ENCODE assay signal across 8 cellular contexts in the genomic region with DNA sequence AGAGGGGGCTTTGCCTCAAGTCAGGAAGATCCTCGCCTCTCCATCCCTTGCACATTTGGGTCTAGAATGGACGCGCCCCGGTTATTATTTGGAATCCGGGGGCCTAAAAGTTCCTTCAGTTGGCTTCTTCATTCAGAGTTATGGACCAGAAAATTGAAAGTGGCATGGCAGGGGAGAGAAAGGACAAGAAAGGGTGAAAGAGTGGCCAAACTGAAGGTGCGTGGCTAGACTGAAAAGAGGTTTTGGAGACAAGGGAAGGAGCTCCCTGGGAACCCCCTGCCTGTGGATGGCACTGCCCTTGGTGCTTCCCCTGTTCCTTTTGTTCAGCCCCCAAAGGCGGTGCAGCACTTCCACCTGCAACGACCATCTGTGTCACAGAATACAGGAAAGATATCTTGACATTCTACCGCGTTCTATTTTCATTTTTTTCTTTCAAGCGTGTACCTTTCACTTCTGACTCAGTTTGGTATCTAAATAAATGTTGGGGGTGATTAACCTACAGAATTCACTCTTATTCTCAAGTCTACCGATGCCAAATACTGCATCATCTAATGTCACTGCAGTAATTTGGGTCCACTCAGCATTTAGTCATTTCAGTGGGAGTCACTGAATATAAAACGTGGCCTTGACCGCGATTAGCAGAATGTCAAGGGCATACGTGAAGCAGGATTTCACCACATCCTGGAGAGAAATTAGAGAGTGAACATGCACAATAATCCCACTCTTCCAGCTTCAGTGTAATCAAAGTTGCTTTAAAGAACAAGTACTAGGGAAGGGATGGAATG.
DNase-seq lines count a peak whose midpoint lies in the region; ATAC-seq, FAIRE-seq and TF ChIP-seq lines count a peak whose summit lies in the region.

No MANE protein-coding gene starts in this region.

- ATAC-seq in lung (ENCODE audit: insufficient read depth, low FRiP score) (no peak), GM21367 (IDR thresholded peaks at IDR 0.05; ENCODE audit: unreplicated experiment) (no peak), GM21717 (IDR thresholded peaks at IDR 0.05; ENCODE audit: unreplicated experiment) (no peak)

- TF ChIP-seq POLR2A in suprapubic skin (IDR thresholded peaks at IDR 0.05), result no peak
- TF ChIP-seq POLR2A in GM12892 (IDR thresholded peaks at IDR 0.05; ENCODE audit: low read depth, low read length), result no peak

- no peaks in the 10 kb centered on the region for H3K9me2 ChIP-seq in GM23248 (ENCODE audit: insufficient read depth)

- peaks cover 33% of the 10 kb centered on the region for H3K79me2 ChIP-seq in GM23248 (ENCODE audit: insufficient read depth)

- no peaks in the 10 kb centered on the region; the same call in 1 of the 2 replicates for H4K20me1 ChIP-seq in GM23248 (ENCODE audit: insufficient read depth)

- DNase-seq in GM23248 (peak; percentile 81), NCI-H526 treated with DMSO at 0.1 percent for 48 hours (lab: John Stamatoyannopoulos, UW) (peak; percentile 88), astrocyte of the hippocampus (ENCODE audit: low read depth, low spot score) (peak; percentile 30), lung (ENCODE audit: low spot score) (no peak), suprapubic skin (ENCODE audit: low spot score in 2 of 2) (no peak), GM12892 (ENCODE audit: insufficient read length) (no peak)

- no peak for FAIRE-seq in GM12892 (lab: Jason Lieb, UNC)

- H3K4me3 ChIP-seq in GM23248 (peak overlapping the region; percentile 82), lung (peak overlapping the region; percentile 64), suprapubic skin (peak overlapping the region; percentile 74)

- peak overlapping the region; percentile 33 for H3K27ac ChIP-seq in GM23248
- peak overlapping the region in 1 of 2 donors; percentile 76 for H3K27ac ChIP-seq in lung (ENCODE audit: low read depth in 1 of 2, low read length in 1 of 2)
- H3K27ac ChIP-seq in suprapubic skin, result peak overlapping the region; percentile 71

- no peaks in the 10 kb centered on the region for H3K9me3 ChIP-seq in GM23248 (ENCODE audit: low read depth)
- no peaks in the 10 kb centered on the region for H3K9me3 ChIP-seq in lung (ENCODE audit: control insufficient read depth in 2 of 2, insufficient read depth in 1 of 2, low read length in 1 of 2)
- H3K9me3 ChIP-seq in suprapubic skin, result no peaks in the 10 kb centered on the region

- in situ Hi-C loops in GM23248 (cut with MboI), result no loop called here

- H3K36me3 ChIP-seq in GM23248 (ENCODE audit: low read depth) (no peaks in the 10 kb centered on the region), lung (ENCODE audit: control insufficient read depth in 2 of 2, insufficient read depth in 2 of 2, low read length in 2 of 2) (no peaks in the 10 kb centered on the region), suprapubic skin (no peaks in the 10 kb centered on the region)

- peak overlapping the region; percentile 87 for H2AFZ ChIP-seq in GM23248

- H3F3A ChIP-seq in GM23248 (ENCODE audit: insufficient read depth), result peaks cover 26% of the 10 kb centered on the region

- peaks cover 25% of the 10 kb centered on the region for H3K4me1 ChIP-seq in GM23248 (ENCODE audit: insufficient read depth)
- peaks cover 6 to 9% of the 10 kb centered on the region in 2 donors for H3K4me1 ChIP-seq in lung (ENCODE audit: control insufficient read depth in 2 of 2, insufficient read depth in 2 of 2, low read length in 2 of 2)
- H3K4me1 ChIP-seq in suprapubic skin, result peaks cover 47% of the 10 kb centered on the region

- TF ChIP-seq EP300 in suprapubic skin (IDR thresholded peaks at IDR 0.05), result no peak

- TF ChIP-seq CTCF in lung (IDR thresholded peaks at IDR 0.05; ENCODE audit: control extremely low read depth, extremely low read depth) (no peak), suprapubic skin (IDR thresholded peaks at IDR 0.05) (no peak)

- 29 to 30% methylated on average over 16 of the region's 16 CpGs for WGBS in GM23248 (ENCODE audit: low coverage in 1 of 2, low lambda C conversion rate in 2 of 2, missing lambda C conversion rate in 2 of 2), 2 experiments
- WGBS in lung, 2 donors, result 33 to 44% methylated on average over 16 of the region's 16 CpGs
- 54% methylated on average over 16 of the region's 16 CpGs for WGBS in suprapubic skin

- H3K27me3 ChIP-seq in GM23248 (replicated peaks; ENCODE audit: insufficient read depth) (no peaks in the 10 kb centered on the region), lung (ENCODE audit: control insufficient read depth, insufficient read depth) (no peaks in the 10 kb centered on the region), suprapubic skin (no peaks in the 10 kb centered on the region)

- H3K4me2 ChIP-seq in GM23248 (ENCODE audit: unreplicated experiment), result peak overlapping the region; percentile 84

- peak overlapping the region; percentile 81 for H3K9ac ChIP-seq in GM23248

Comparison
In these comparisons a context has a peak if more than half of its experiments do, and no peak if none do; other contexts are left out.
1. DNase-seq: peak in GM23248 (single experiment), NCI-H526 treated with DMSO at 0.1 percent for 48 hours (single experiment) and astrocyte of the hippocampus (single experiment); none in lung (single experiment), suprapubic skin (0 of 2) and GM12892 (single experiment).
2. Peak in every context shown above with its lines, with median percentiles within 50 percentile points of each other: H3K4me3 ChIP-seq.